ENCODE assay signal across 1 cellular context in the genomic region with DNA sequence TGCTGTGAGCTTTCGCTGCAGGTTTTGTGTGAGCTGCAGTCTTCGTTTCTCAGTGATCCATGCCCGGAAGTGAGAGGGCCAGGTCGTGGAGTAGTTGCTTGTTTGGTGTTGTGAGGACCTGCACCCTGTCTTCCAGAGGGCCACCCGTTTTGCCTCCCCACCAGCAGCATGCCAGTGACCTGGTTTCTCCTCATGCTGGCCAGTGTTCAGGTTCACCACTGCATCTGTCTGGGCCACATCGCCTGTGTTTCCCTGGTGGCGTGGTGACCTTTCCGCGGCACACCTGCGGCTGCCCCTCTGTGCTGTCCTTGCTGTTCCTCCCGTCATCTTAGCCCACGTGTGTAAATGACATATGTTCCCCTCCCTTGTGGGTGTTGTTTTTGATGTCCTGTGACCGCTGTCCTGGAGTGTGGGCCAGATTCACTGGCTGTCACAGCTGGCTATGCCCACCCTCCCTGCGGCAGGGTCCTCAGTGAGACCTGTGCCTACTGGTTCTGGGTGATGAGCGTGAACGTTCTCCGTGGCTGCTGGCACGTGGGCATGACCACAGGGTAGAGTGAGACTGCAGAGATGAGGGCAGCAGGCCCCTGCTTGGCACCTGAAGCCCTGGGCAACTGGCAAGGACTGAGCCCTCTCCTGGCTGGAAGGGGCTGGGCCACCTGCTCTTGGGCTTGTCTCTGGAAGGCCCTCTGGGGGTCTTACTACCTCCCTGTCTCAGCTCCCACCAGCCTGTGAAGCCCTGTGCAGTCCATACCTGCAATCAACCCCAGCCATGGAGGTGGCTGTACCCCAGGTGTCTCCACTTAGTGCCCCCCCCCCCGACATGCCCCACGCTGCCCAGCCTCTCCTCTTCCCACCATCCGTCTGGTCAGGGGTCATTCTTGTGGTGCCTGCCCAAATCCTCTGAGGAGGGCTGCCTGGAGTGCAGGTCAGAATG.
TF ChIP-seq lines count a peak whose summit lies in the region.

No MANE protein-coding gene starts in this region.

TF ChIP-seq in IMR-90, 13 proteins besides CTCF, POLR2A, EP300 and RAD21:
- TF ChIP-seq SMC3 (IDR thresholded peaks at IDR 0.05; ENCODE audit: low read depth, low read length) (no peak), FOS (IDR thresholded peaks at IDR 0.05; ENCODE audit: low read depth, low read length) (no peak), NFE2L2 (IDR thresholded peaks at IDR 0.05; ENCODE audit: low read depth, low read length) (no peak), RCOR1 (IDR thresholded peaks at IDR 0.05; ENCODE audit: insufficient replicate concordance, low read length) (no peak), MAFK (IDR thresholded peaks at IDR 0.05; ENCODE audit: low read depth, low read length) (no peak), CEBPB (IDR thresholded peaks at IDR 0.05; ENCODE audit: low read depth, low read length) (no peak), BHLHE40 (IDR thresholded peaks at IDR 0.05; ENCODE audit: low read depth, low read length) (no peak), MAZ (IDR thresholded peaks at IDR 0.05; ENCODE audit: borderline replicate concordance, low read depth, low read length) (no peak), RFX5 (IDR thresholded peaks at IDR 0.05; ENCODE audit: low read depth, low read length) (no peak), MXI1 (IDR thresholded peaks at IDR 0.05; ENCODE audit: borderline replicate concordance, low read depth, low read length) (no peak), CHD1 (IDR thresholded peaks at IDR 0.05; ENCODE audit: low read depth, low read length) (no peak)
- TF ChIP-seq, protein P1, sequence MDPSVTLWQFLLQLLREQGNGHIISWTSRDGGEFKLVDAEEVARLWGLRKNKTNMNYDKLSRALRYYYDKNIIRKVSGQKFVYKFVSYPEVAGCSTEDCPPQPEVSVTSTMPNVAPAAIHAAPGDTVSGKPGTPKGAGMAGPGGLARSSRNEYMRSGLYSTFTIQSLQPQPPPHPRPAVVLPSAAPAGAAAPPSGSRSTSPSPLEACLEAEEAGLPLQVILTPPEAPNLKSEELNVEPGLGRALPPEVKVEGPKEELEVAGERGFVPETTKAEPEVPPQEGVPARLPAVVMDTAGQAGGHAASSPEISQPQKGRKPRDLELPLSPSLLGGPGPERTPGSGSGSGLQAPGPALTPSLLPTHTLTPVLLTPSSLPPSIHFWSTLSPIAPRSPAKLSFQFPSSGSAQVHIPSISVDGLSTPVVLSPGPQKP (IDR thresholded peaks at IDR 0.05; ENCODE audit: borderline replicate concordance, low read depth, low read length) = no peak
- TF ChIP-seq, protein P2, sequence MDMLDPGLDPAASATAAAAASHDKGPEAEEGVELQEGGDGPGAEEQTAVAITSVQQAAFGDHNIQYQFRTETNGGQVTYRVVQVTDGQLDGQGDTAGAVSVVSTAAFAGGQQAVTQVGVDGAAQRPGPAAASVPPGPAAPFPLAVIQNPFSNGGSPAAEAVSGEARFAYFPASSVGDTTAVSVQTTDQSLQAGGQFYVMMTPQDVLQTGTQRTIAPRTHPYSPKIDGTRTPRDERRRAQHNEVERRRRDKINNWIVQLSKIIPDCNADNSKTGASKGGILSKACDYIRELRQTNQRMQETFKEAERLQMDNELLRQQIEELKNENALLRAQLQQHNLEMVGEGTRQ (IDR thresholded peaks at IDR 0.05; ENCODE audit: low read depth, low read length) = no peak
